ENCODE assay signal across 9 cellular contexts in genomic region chr17:65013613-65014391, GRCh38. TPM values are rescaled to one million over a fixed set of nuclear protein-coding genes. Genes with fewer than 3 reads are reported as not detected.
DNase-seq lines count a peak whose midpoint lies in the region; ATAC-seq, FAIRE-seq and TF ChIP-seq lines count a peak whose summit lies in the region.
"Had no signal": no experiment of that assay in that cellular context is flagged by ENCODE, and none has a peak within 500 bp of the region (broad histone marks: within the 10 kb centered on the region; RNA-seq: fewer than 3 reads in every experiment).

No MANE protein-coding gene starts in this region.

- no peak for TF ChIP-seq POLR2A in GM18505 (IDR thresholded peaks at IDR 0.05; ENCODE audit: borderline replicate concordance, extremely low read depth, insufficient read depth, insufficient read length)

- intact Hi-C loops in psoas muscle (cut with DNase I) (no loop called here), left colon (cut with DNase I, micrococcal nuclease) (no loop called here)

- peak overlapping the region; percentile 34 for H3K27ac ChIP-seq in psoas muscle

- 82 to 88% (median 85%) methylated on average over 10 of the region's 10 CpGs for WGBS in psoas muscle, 3 donors

- peaks cover 0 to 37% of the 10 kb centered on the region in 2 donors for H3K36me3 ChIP-seq in psoas muscle (ENCODE audit: insufficient read depth in 1 of 2, low read depth in 1 of 2)

- H3K4me3 ChIP-seq in psoas muscle, result no peak overlapping the region

- no peaks in the 10 kb centered on the region for H3K27me3 ChIP-seq in psoas muscle (ENCODE audit: insufficient read depth in 3 of 3, low read length in 2 of 3)

- ATAC-seq in psoas muscle, result peak in 2 of 4 donors; percentile 47 to 62
- ATAC-seq in GM21447 (IDR thresholded peaks at IDR 0.05; ENCODE audit: unreplicated experiment), result no peak
- no peak for ATAC-seq in GM18505 (IDR thresholded peaks at IDR 0.05; ENCODE audit: unreplicated experiment)
- no peak for ATAC-seq in left colon

- peak; percentile 42 for FAIRE-seq in GM18507 (lab: Jason Lieb, UNC)
- FAIRE-seq: endothelial cell of umbilical vein had no signal

- H3K9me3 ChIP-seq in psoas muscle, result no peaks in the 10 kb centered on the region

- H3K4me1 ChIP-seq in psoas muscle, result peaks cover 56% of the 10 kb centered on the region

- DNase-seq in GM18507 (ENCODE audit: extremely low spot score, insufficient read length, low read depth), result no peak
- peak; percentile 48 for DNase-seq in NCI-H226
- DNase-seq in central memory CD4-positive, alpha-beta T cell, result peak; percentile 19
- DNase-seq in psoas muscle, result no peak
- DNase-seq in mesenteric fat pad (ENCODE audit: low spot score), result no peak
- no peak for DNase-seq in left colon

- TF ChIP-seq CTCF in psoas muscle (IDR thresholded peaks at IDR 0.05), result no peak

RNA-seq across cellular contexts. Expression of gene GNA13, which starts 42.7 kb away (rescaled TPM):
- total RNA-seq in psoas muscle (10 to 100 TPM; 34.2 to 85.5 (median 50.4) TPM), mesenteric fat pad (50.9 TPM), left colon (10 to 100 TPM; 59.2 to 90.7 TPM)
- polyA plus RNA-seq in psoas muscle, result 10 to 100 TPM; 32.7 to 67.2 (median 38.1) TPM

Comparison
In these comparisons a context has a peak if more than half of its experiments do, and no peak if none do; other contexts are left out.
1. DNase-seq: peak in NCI-H226 (single experiment) and central memory CD4-positive, alpha-beta T cell (single experiment); none in GM18507 (single experiment), psoas muscle (0 of 2), mesenteric fat pad (single experiment) and left colon (0 of 2).